Comparison of ENCODE assay signal across 1 cellular context in genomic region chr22:45472426-45472825, GRCh38.
TF ChIP-seq lines count a peak whose summit lies in the region.

No MANE protein-coding gene starts in this region.

TF ChIP-seq in IMR-90, 13 proteins besides CTCF, POLR2A, EP300 and RAD21 (continued from another document):
- TF ChIP-seq CEBPB (IDR thresholded peaks at IDR 0.05; ENCODE audit: low read depth, low read length) (no peak), CHD1 (IDR thresholded peaks at IDR 0.05; ENCODE audit: low read depth, low read length) (no peak), MXI1 (IDR thresholded peaks at IDR 0.05; ENCODE audit: borderline replicate concordance, low read depth, low read length) (no peak), NFE2L2 (IDR thresholded peaks at IDR 0.05; ENCODE audit: low read depth, low read length) (no peak)
TF ChIP-seq in IMR-90: peak in this region for 0.
